ENCODE assay signal across 21 cellular contexts in genomic region chr1:157153743-157154142, GRCh38. TPM values are rescaled to one million over a fixed set of nuclear protein-coding genes. Genes with fewer than 3 reads are reported as not detected.
DNase-seq lines count a peak whose midpoint lies in the region; ATAC-seq and TF ChIP-seq lines count a peak whose summit lies in the region.
"Had no signal": no experiment of that assay in that cellular context is flagged by ENCODE, and none has a peak within 500 bp of the region (broad histone marks: within the 10 kb centered on the region; RNA-seq: fewer than 3 reads in every experiment).

No MANE protein-coding gene starts in this region.

- peaks cover 4 to 8% of the 10 kb centered on the region in 2 donors for H3K27me3 Mint-ChIP-seq in CD4-positive, alpha-beta memory T cell
- H3K27me3 Mint-ChIP-seq in activated naive CD8-positive, alpha-beta T cell treated with anti-CD3 and anti-CD28 coated beads, Interleukin-2, amount 50 U/mL, for 24 hours, result peaks cover 8% of the 10 kb centered on the region

- peak overlapping the region in 6 of 8 donors; percentile 47 to 74 (median 64) for H3K4me3 Mint-ChIP-seq in CD4-positive, alpha-beta memory T cell
- H3K4me3 Mint-ChIP-seq in activated naive CD8-positive, alpha-beta T cell treated with anti-CD3 and anti-CD28 coated beads, Interleukin-2, amount 50 U/mL, for 24 hours, result no peak overlapping the region

- CTCF ChIA-PET in CD4-positive, alpha-beta memory T cell (lab: Charles Lee; ENCODE audit: partially characterized antibody), result interaction anchor here (0.7 to 11.1 kb wide), 7 partner anchors 12 to 80 kb away, joined by 3 to 460 read pairs (median 18); no protein-coding TSS in a partner anchor

- peak overlapping the region in 5 of 7 donors; percentile 57 to 84 (median 72) for H3K27ac Mint-ChIP-seq in CD4-positive, alpha-beta memory T cell
- peak overlapping the region; percentile 45 for H3K27ac Mint-ChIP-seq in activated naive CD8-positive, alpha-beta T cell treated with anti-CD3 and anti-CD28 coated beads, Interleukin-2, amount 50 U/mL, for 24 hours

- H3K36me3 ChIP-seq in BLaER1 (no peaks in the 10 kb centered on the region), mucosa of descending colon (ENCODE audit: low read depth) (no peaks in the 10 kb centered on the region)
- no peaks in the 10 kb centered on the region for H3K36me3 ChIP-seq in CD4-positive, alpha-beta memory T cell (ENCODE audit: insufficient read depth, low read length)
- H3K36me3 ChIP-seq: prostate gland, tibial nerve had no signal

- H4K20me1 ChIP-seq in BLaER1, result no peaks in the 10 kb centered on the region

- TF ChIP-seq CTCF in mucosa of descending colon (IDR thresholded peaks at IDR 0.05), result no peak

- ATAC-seq in activated naive CD8-positive, alpha-beta T cell treated with anti-CD3 and anti-CD28 coated beads, Interleukin-2, amount 50 U/mL, for 24 hours, result no peak
- ATAC-seq in mucosa of descending colon, result peak; percentile 75

- DNase-seq in CD4-positive, alpha-beta memory T cell, result no peak
- DNase-seq in activated naive CD8-positive, alpha-beta T cell treated with anti-CD3 and anti-CD28 coated beads, Interleukin-2, amount 50 U/mL, for 24 hours, result no peak
- DNase-seq in mucosa of descending colon (peak; percentile 52 to 58 (median 53)), caudate nucleus (lab: John Stamatoyannopoulos, UW) (no peak), substantia nigra (lab: John Stamatoyannopoulos, UW) (no peak), GF-D8 (lab: John Stamatoyannopoulos, UW) (no peak), HUDEP-2 (lab: John Stamatoyannopoulos, UW; ENCODE audit: unreplicated experiment in 76 of 76) (no peak)
- DNase-seq: activated effector memory CD4-positive, alpha-beta T cell treated with Interleukin-2 at 50 U/mL for 16 hours; Karpas-422; naive B cell; NCI-H1105; NK-92 treated with Interleukin-12 subunit alpha and Interleukin-12 subunit beta, amount 100 ng/mL, for 24 hours; RPMI8226 had no signal

- H3K27me3 ChIP-seq in BLaER1, result no peaks in the 10 kb centered on the region
- no peaks in the 10 kb centered on the region for H3K27me3 ChIP-seq in CD4-positive, alpha-beta memory T cell (ENCODE audit: insufficient read depth, low read length)
- H3K27me3 ChIP-seq: tibial nerve had no signal

- POLR2A ChIA-PET in CD4-positive, alpha-beta memory T cell (lab: Charles Lee; ENCODE audit: partially characterized antibody), result interaction anchor here (4.2 kb wide), 1 partner anchor 64 kb away, joined by 30 read pairs; no protein-coding TSS in a partner anchor

- peak overlapping the region; percentile 91 for H3K4me2 ChIP-seq in BLaER1

- no peaks in the 10 kb centered on the region for H3K36me3 Mint-ChIP-seq in CD4-positive, alpha-beta memory T cell
- no peaks in the 10 kb centered on the region for H3K36me3 Mint-ChIP-seq in activated naive CD8-positive, alpha-beta T cell treated with anti-CD3 and anti-CD28 coated beads, Interleukin-2, amount 50 U/mL, for 24 hours (ENCODE audit: low read depth)
- H3K36me3 Mint-ChIP-seq: naive B cell had no signal

- no peak overlapping the region for H3K9ac ChIP-seq in BLaER1

- peaks cover 9 to 35% (median 23%) of the 10 kb centered on the region in 4 donors for H3K4me1 Mint-ChIP-seq in CD4-positive, alpha-beta memory T cell
- peaks cover 40% of the 10 kb centered on the region for H3K4me1 Mint-ChIP-seq in activated naive CD8-positive, alpha-beta T cell treated with anti-CD3 and anti-CD28 coated beads, Interleukin-2, amount 50 U/mL, for 24 hours

- H3K9me3 Mint-ChIP-seq in CD4-positive, alpha-beta memory T cell, result no peaks in the 10 kb centered on the region
- no peaks in the 10 kb centered on the region for H3K9me3 Mint-ChIP-seq in activated naive CD8-positive, alpha-beta T cell treated with anti-CD3 and anti-CD28 coated beads, Interleukin-2, amount 50 U/mL, for 24 hours
- H3K9me3 Mint-ChIP-seq: naive B cell had no signal

- H3K4me3 ChIP-seq in BLaER1, result no peak overlapping the region
- H3K4me3 ChIP-seq in CD4-positive, alpha-beta memory T cell (ENCODE audit: low read length in 2 of 2), result no peak overlapping the region
- no peak overlapping the region for H3K4me3 ChIP-seq in mucosa of descending colon
- H3K4me3 ChIP-seq: prostate gland, smooth muscle cell, tibial nerve had no signal

- H3K4me1 ChIP-seq in BLaER1, result peaks cover 36% of the 10 kb centered on the region
- peaks cover 35% of the 10 kb centered on the region for H3K4me1 ChIP-seq in CD4-positive, alpha-beta memory T cell (ENCODE audit: insufficient read depth, low read length)
- peaks cover 20% of the 10 kb centered on the region for H3K4me1 ChIP-seq in mucosa of descending colon (ENCODE audit: low read depth)
- H3K4me1 ChIP-seq: prostate gland had no signal

- peak overlapping the region; percentile 66; the same call in 1 of the 2 replicates for H3K27ac ChIP-seq in BLaER1
- no peak overlapping the region for H3K27ac ChIP-seq in CD4-positive, alpha-beta memory T cell (ENCODE audit: low read depth, low read length)
- H3K27ac ChIP-seq in caudate nucleus (ENCODE audit: low read depth, low read length), result no peak overlapping the region
- H3K27ac ChIP-seq in substantia nigra (ENCODE audit: low read depth, low read length, poor library complexity, severe bottlenecking), result no peak overlapping the region
- H3K27ac ChIP-seq: prostate gland had no signal

- intact Hi-C loops in CD4-positive, alpha-beta memory T cell (cut with micrococcal nuclease), result no loop called here
- intact Hi-C loops in mucosa of descending colon (cut with DNase I, micrococcal nuclease), result loop anchor here in 1 of 2 donors (2.0 kb wide), 1 partner anchor 63 kb away; no protein-coding TSS in a partner anchor

- H3K9me3 ChIP-seq in BLaER1, result no peaks in the 10 kb centered on the region
- no peaks in the 10 kb centered on the region for H3K9me3 ChIP-seq in CD4-positive, alpha-beta memory T cell (ENCODE audit: control insufficient read depth in 1 of 2, low read length in 2 of 2)
- H3K9me3 ChIP-seq in mucosa of descending colon, result no peaks in the 10 kb centered on the region
- H3K9me3 ChIP-seq: prostate gland, tibial nerve had no signal

RNA-seq across cellular contexts. Expression of gene ETV3, which starts 15.5 kb away (rescaled TPM):
- 10 to 100 TPM; 30.5 to 31.8 TPM for total RNA-seq in CD4-positive, alpha-beta memory T cell
- polyA plus RNA-seq in CD4-positive, alpha-beta memory T cell, result 10 to 100 TPM in 1 of 2 donors, 1 to 10 TPM in 1; 7.3 to 11.2 TPM
- total RNA-seq in mucosa of descending colon, result 10 to 100 TPM; 32.6 to 36.3 (median 35.9) TPM

RNA-seq across cellular contexts. Expression of gene ETV3L, which starts 54.1 kb away (rescaled TPM):
- not detected for total RNA-seq in CD4-positive, alpha-beta memory T cell
- not detected for polyA plus RNA-seq in CD4-positive, alpha-beta memory T cell
- not detected for total RNA-seq in mucosa of descending colon
- total RNA-seq: chondrocyte, H4, lower leg skin, prostate gland, smooth muscle cell, tibial nerve had no signal
- polyA plus RNA-seq: BJ, smooth muscle cell had no signal

Comparison
In these comparisons a context has a peak if more than half of its experiments do, and no peak if none do; other contexts are left out.
1. DNase-seq: peak in mucosa of descending colon (3 of 3); none in CD4-positive, alpha-beta memory T cell (0 of 5), activated naive CD8-positive, alpha-beta T cell treated with anti-CD3 and anti-CD28 coated beads, Interleukin-2, amount 50 U/mL, for 24 hours (single experiment), caudate nucleus (0 of 61), substantia nigra (0 of 49), GF-D8 (single experiment) and HUDEP-2 (0 of 76).